9 cellular contexts compared by ENCODE assay signal in the genomic region with DNA sequence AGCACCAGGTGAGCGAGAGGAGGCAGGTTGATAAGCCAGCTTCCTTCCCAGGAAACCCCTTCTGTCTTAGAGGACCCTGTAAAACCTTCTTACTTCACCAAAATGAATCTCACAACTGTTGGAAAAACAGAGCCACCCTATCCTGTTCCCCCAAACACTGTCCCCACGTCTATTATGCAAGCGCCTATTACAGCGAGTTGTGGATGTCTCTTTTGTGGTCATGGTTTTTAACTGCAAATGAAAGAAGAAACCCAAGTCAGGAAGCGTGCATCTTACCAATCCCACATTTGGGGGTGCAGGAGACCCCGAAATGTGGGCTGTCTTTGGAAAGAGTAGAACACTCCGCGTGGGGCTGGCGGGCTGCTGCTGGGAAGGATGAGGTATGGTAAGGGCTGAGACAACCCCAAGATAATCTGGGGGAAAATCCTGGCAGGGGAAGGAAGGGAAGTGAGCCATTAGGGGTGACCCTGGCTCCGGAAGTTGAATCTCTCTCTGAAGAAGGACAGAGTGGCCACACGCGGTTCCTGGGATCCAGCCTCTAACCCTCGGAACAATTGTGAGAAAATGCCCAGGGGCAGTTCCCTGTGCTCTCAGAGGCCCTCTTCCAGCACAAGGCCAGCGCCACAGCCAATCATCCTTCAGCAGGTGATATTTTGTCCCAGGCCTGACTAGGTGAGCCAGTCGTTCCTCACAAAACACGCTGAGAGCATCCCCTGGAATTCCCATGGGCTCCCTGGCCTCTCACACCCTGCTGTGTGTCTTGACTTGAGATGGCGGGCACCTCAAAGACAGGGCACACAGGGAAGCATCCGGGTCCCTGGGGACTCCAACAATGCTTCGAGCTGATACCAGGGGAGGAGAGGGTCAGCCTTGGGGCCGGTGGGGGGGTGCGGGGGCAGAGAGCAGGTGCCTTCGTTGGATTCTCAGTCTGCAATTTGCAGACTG.
DNase-seq lines count a peak whose midpoint lies in the region; ATAC-seq and TF ChIP-seq lines count a peak whose summit lies in the region.
"Had no signal": no experiment of that assay in that cellular context is flagged by ENCODE, and none has a peak within 500 bp of the region (broad histone marks: within the 10 kb centered on the region; RNA-seq: fewer than 3 reads in every experiment).

No MANE protein-coding gene starts in this region.

- no peaks in the 10 kb centered on the region for H3K4me1 Mint-ChIP-seq in activated CD8-positive, alpha-beta memory T cell treated with anti-CD3 and anti-CD28 coated beads, Interleukin-2, amount 10 ng/mL, durations not matched to agents 7 days and 5 days

- no peak for TF ChIP-seq RAD21 in SK-N-SH (IDR thresholded peaks at IDR 0.05; ENCODE audit: low read length)

- no peak overlapping the region for H3K27ac Mint-ChIP-seq in activated CD8-positive, alpha-beta memory T cell treated with anti-CD3 and anti-CD28 coated beads, Interleukin-2, amount 10 ng/mL, durations not matched to agents 7 days and 5 days

- no peaks in the 10 kb centered on the region for H3K36me3 Mint-ChIP-seq in activated CD8-positive, alpha-beta memory T cell treated with anti-CD3 and anti-CD28 coated beads, Interleukin-2, amount 10 ng/mL, durations not matched to agents 7 days and 5 days

- H3K79me2 ChIP-seq in SK-N-SH (ENCODE audit: insufficient read depth), result no peaks in the 10 kb centered on the region

- TF ChIP-seq EP300 in SK-N-SH (IDR thresholded peaks at IDR 0.05; ENCODE audit: borderline replicate concordance in 1 of 2, low read depth in 1 of 2, low read length in 1 of 2), result no peak

- H3K9me2 ChIP-seq in SK-N-SH, result no peaks in the 10 kb centered on the region

- H3K27ac ChIP-seq in SK-N-SH (ENCODE audit: low read depth in 2 of 2, low read length in 1 of 2), result no peak overlapping the region

- H3K27me3 Mint-ChIP-seq in activated CD8-positive, alpha-beta memory T cell treated with anti-CD3 and anti-CD28 coated beads, Interleukin-2, amount 10 ng/mL, durations not matched to agents 7 days and 5 days, result no peaks in the 10 kb centered on the region

- TF ChIP-seq CTCF in SK-N-SH (IDR thresholded peaks at IDR 0.05), result no peak

- H3K9me3 ChIP-seq in SK-N-SH, result no peaks in the 10 kb centered on the region

- no peak overlapping the region for H3K4me3 Mint-ChIP-seq in activated CD8-positive, alpha-beta memory T cell treated with anti-CD3 and anti-CD28 coated beads, Interleukin-2, amount 10 ng/mL, durations not matched to agents 7 days and 5 days

- WGBS in SK-N-SH (ENCODE audit: low lambda C conversion rate), result 59% methylated on average over 22 of the region's 22 CpGs

- H3K36me3 ChIP-seq in SK-N-SH (replicated peaks in 1 of 2; ENCODE audit: control insufficient read depth in 1 of 2, insufficient read depth in 2 of 2, low read length in 1 of 2), result no peaks in the 10 kb centered on the region

- no peak overlapping the region for H3K9ac ChIP-seq in SK-N-SH

- no peaks in the 10 kb centered on the region for H3F3A ChIP-seq in SK-N-SH (replicated peaks; ENCODE audit: insufficient read depth)

- H2AFZ ChIP-seq in SK-N-SH (ENCODE audit: low read depth), result no peak overlapping the region

- no peaks in the 10 kb centered on the region for H3K9me3 Mint-ChIP-seq in activated CD8-positive, alpha-beta memory T cell treated with anti-CD3 and anti-CD28 coated beads, Interleukin-2, amount 10 ng/mL, durations not matched to agents 7 days and 5 days (ENCODE audit: low read depth)

- H3K4me3 ChIP-seq in SK-N-SH (ENCODE audit: low read depth in 2 of 2, low read length in 1 of 2), result no peak overlapping the region

- CTCF ChIA-PET in activated CD8-positive, alpha-beta memory T cell treated with anti-CD3 and anti-CD28 coated beads, Interleukin-2, amount 10 ng/mL, durations not matched to agents 7 days and 5 days (lab: Charles Lee), result no interaction called here
- CTCF ChIA-PET in SK-N-SH (lab: Yijun Ruan, JAX), result no interaction called here

- no peak overlapping the region for H3K4me2 ChIP-seq in SK-N-SH

- H3K27me3 ChIP-seq in SK-N-SH (ENCODE audit: insufficient read depth), result peaks cover 60% of the 10 kb centered on the region

- no peaks in the 10 kb centered on the region for H3K4me1 ChIP-seq in SK-N-SH (ENCODE audit: control insufficient read depth in 1 of 2, insufficient read depth in 2 of 2, low read depth in 1 of 2, low read length in 1 of 2)

- H4K20me1 ChIP-seq in SK-N-SH (ENCODE audit: insufficient read depth), result no peaks in the 10 kb centered on the region

- POLR2A ChIA-PET in SK-N-SH (lab: Yijun Ruan, JAX), result no interaction called here

- peak; percentile 51 for DNase-seq in activated CD8-positive, alpha-beta memory T cell treated with anti-CD3 and anti-CD28 coated beads, Interleukin-2, amount 10 ng/mL, durations not matched to agents 7 days and 5 days
- no peak for DNase-seq in activated CD8-positive, alpha-beta memory T cell treated with anti-CD3 and anti-CD28 coated beads, Interleukin-2, amount 50 U/mL, for 48 hours
- DNase-seq in SKM-1 treated with dmso at 0.1 percent for 144 hours (lab: John Stamatoyannopoulos, UW; ENCODE audit: unreplicated experiment) (peak; percentile 99), iPS-NIHi7 (ENCODE audit: extremely low spot score) (peak; percentile 65), ureter (ENCODE audit: low spot score) (peak; percentile 53), SK-N-SH (no peak), NCI-H2107 treated with DMSO at 0.1 percent for 48 hours (lab: John Stamatoyannopoulos, UW; ENCODE audit: unreplicated experiment) (no peak), NCI-H2081 (lab: John Stamatoyannopoulos, UW) (no peak)
- DNase-seq: activated CD4-positive, alpha-beta T cell treated with anti-CD3 and anti-CD28 coated beads for 4 hours had no signal

- ATAC-seq in activated CD8-positive, alpha-beta memory T cell treated with anti-CD3 and anti-CD28 coated beads, Interleukin-2, amount 10 ng/mL, durations not matched to agents 7 days and 5 days, result peak; percentile 38

TF ChIP-seq in SK-N-SH, 30 proteins besides CTCF, POLR2A, EP300 and RAD21 (continues in another document):
- TF ChIP-seq, protein P1, sequence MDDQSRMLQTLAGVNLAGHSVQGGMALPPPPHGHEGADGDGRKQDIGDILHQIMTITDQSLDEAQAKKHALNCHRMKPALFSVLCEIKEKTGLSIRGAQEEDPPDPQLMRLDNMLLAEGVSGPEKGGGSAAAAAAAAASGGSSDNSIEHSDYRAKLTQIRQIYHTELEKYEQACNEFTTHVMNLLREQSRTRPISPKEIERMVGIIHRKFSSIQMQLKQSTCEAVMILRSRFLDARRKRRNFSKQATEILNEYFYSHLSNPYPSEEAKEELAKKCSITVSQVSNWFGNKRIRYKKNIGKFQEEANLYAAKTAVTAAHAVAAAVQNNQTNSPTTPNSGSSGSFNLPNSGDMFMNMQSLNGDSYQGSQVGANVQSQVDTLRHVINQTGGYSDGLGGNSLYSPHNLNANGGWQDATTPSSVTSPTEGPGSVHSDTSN (IDR thresholded peaks at IDR 0.05), result no peak
- TF ChIP-seq SMC3 (IDR thresholded peaks at IDR 0.05; ENCODE audit: low read depth, low read length) (no peak), GABPA (IDR thresholded peaks at IDR 0.05; ENCODE audit: low read depth) (no peak), FOXM1 (IDR thresholded peaks at IDR 0.05; ENCODE audit: low read depth) (no peak), FOSL2 (IDR thresholded peaks at IDR 0.05; ENCODE audit: borderline replicate concordance, low read depth) (no peak), TAF1 (IDR thresholded peaks at IDR 0.05; ENCODE audit: borderline replicate concordance, low read depth, low read length) (no peak), NFIC (IDR thresholded peaks at IDR 0.05; ENCODE audit: borderline replicate concordance) (no peak), RFX5 (IDR thresholded peaks at IDR 0.05; ENCODE audit: low read length) (no peak), JUND (IDR thresholded peaks at IDR 0.05) (no peak), MXI1 (IDR thresholded peaks at IDR 0.05; ENCODE audit: low read depth, low read length) (no peak), MEF2A (IDR thresholded peaks at IDR 0.05; ENCODE audit: borderline replicate concordance, low read depth) (no peak), CHD2 (IDR thresholded peaks at IDR 0.05; ENCODE audit: low read length, partially characterized antibody) (no peak), EZH2phosphoT487 (IDR thresholded peaks at IDR 0.05; ENCODE audit: borderline replicate concordance, low read depth) (no peak)
- TF ChIP-seq, protein P2, sequence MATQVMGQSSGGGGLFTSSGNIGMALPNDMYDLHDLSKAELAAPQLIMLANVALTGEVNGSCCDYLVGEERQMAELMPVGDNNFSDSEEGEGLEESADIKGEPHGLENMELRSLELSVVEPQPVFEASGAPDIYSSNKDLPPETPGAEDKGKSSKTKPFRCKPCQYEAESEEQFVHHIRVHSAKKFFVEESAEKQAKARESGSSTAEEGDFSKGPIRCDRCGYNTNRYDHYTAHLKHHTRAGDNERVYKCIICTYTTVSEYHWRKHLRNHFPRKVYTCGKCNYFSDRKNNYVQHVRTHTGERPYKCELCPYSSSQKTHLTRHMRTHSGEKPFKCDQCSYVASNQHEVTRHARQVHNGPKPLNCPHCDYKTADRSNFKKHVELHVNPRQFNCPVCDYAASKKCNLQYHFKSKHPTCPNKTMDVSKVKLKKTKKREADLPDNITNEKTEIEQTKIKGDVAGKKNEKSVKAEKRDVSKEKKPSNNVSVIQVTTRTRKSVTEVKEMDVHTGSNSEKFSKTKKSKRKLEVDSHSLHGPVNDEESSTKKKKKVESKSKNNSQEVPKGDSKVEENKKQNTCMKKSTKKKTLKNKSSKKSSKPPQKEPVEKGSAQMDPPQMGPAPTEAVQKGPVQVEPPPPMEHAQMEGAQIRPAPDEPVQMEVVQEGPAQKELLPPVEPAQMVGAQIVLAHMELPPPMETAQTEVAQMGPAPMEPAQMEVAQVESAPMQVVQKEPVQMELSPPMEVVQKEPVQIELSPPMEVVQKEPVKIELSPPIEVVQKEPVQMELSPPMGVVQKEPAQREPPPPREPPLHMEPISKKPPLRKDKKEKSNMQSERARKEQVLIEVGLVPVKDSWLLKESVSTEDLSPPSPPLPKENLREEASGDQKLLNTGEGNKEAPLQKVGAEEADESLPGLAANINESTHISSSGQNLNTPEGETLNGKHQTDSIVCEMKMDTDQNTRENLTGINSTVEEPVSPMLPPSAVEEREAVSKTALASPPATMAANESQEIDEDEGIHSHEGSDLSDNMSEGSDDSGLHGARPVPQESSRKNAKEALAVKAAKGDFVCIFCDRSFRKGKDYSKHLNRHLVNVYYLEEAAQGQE (IDR thresholded peaks at IDR 0.05; ENCODE audit: low read depth, low read length), result no peak
- TF ChIP-seq, protein P3, sequence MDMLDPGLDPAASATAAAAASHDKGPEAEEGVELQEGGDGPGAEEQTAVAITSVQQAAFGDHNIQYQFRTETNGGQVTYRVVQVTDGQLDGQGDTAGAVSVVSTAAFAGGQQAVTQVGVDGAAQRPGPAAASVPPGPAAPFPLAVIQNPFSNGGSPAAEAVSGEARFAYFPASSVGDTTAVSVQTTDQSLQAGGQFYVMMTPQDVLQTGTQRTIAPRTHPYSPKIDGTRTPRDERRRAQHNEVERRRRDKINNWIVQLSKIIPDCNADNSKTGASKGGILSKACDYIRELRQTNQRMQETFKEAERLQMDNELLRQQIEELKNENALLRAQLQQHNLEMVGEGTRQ (IDR thresholded peaks at IDR 0.05; ENCODE audit: borderline replicate concordance, low read depth, low read length), result no peak

Comparison
In these comparisons a context has a peak if more than half of its experiments do, and no peak if none do; other contexts are left out.
1. DNase-seq: peak in activated CD8-positive, alpha-beta memory T cell treated with anti-CD3 and anti-CD28 coated beads, Interleukin-2, amount 10 ng/mL, durations not matched to agents 7 days and 5 days (single experiment), SKM-1 treated with dmso at 0.1 percent for 144 hours (single experiment), iPS-NIHi7 (single experiment) and ureter (single experiment); none in activated CD8-positive, alpha-beta memory T cell treated with anti-CD3 and anti-CD28 coated beads, Interleukin-2, amount 50 U/mL, for 48 hours (single experiment), SK-N-SH (single experiment), NCI-H2107 treated with DMSO at 0.1 percent for 48 hours (single experiment) and NCI-H2081 (0 of 2).